18 cellular contexts compared by ENCODE assay signal in genomic region chr16:1460602-1461138, GRCh38. TPM values are rescaled to one million over a fixed set of nuclear protein-coding genes. Genes with fewer than 3 reads are reported as not detected.
DNase-seq lines count a peak whose midpoint lies in the region; ATAC-seq and TF ChIP-seq lines count a peak whose summit lies in the region.
"Had no signal": no experiment of that assay in that cellular context is flagged by ENCODE, and none has a peak within 500 bp of the region (broad histone marks: within the 10 kb centered on the region; RNA-seq: fewer than 3 reads in every experiment).

No MANE protein-coding gene starts in this region.

- H3K27ac Mint-ChIP-seq in activated B cell treated with CpG ODN at 0.5 μM for 24 hours, result peak overlapping the region; percentile 90
- H3K27ac Mint-ChIP-seq in stimulated activated naive B cell treated with anti-CD40 and anti-IgM and Interleukin-4, amounts not matched to agents 10 μg/mL and 1 μg/mL and 100 μg/mL, for 72 hours, result peak overlapping the region; percentile 93
- no peak overlapping the region for H3K27ac Mint-ChIP-seq in GM23338

- no peaks in the 10 kb centered on the region for H3K9me3 Mint-ChIP-seq in activated B cell treated with CpG ODN at 0.5 μM for 24 hours
- H3K9me3 Mint-ChIP-seq in stimulated activated naive B cell treated with anti-CD40 and anti-IgM and Interleukin-4, amounts not matched to agents 10 μg/mL and 1 μg/mL and 100 μg/mL, for 72 hours, result no peaks in the 10 kb centered on the region
- no peaks in the 10 kb centered on the region for H3K9me3 Mint-ChIP-seq in GM23338
- H3K9me3 Mint-ChIP-seq: CD14-positive monocyte, H9 had no signal

- peaks cover 20 to 64% (median 54%) of the 10 kb centered on the region in 10 experiments for H3K4me1 ChIP-seq in BLaER1 treated with 17β-estradiol and CSF1 and Interleukin-3, amounts not matched to agents 10 nM and 100 nM
- peaks cover 7% of the 10 kb centered on the region for H3K4me1 ChIP-seq in muscle layer of colon (ENCODE audit: insufficient read depth, low read length)
- H3K4me1 ChIP-seq in hepatocyte (ENCODE audit: insufficient read depth), result no peaks in the 10 kb centered on the region
- H3K4me1 ChIP-seq in GM23338 (ENCODE audit: insufficient read depth), result no peaks in the 10 kb centered on the region
- H3K4me1 ChIP-seq: A549, Caco-2, SJCRH30 had no signal

- H3K36me3 ChIP-seq in BLaER1 treated with 17β-estradiol and CSF1 and Interleukin-3, amounts not matched to agents 10 nM and 100 nM, result peaks cover 73 to 97% (median 87%) of the 10 kb centered on the region in 11 experiments
- H3K36me3 ChIP-seq in muscle layer of colon (ENCODE audit: insufficient read depth, low read length) (peaks cover 16% of the 10 kb centered on the region), hepatocyte (replicated peaks; ENCODE audit: insufficient read depth, low read depth) (no peaks in the 10 kb centered on the region), GM23338 (ENCODE audit: insufficient read depth) (no peaks in the 10 kb centered on the region)
- H3K36me3 ChIP-seq: SJCRH30 had no signal

- no peaks in the 10 kb centered on the region for H3K27me3 ChIP-seq in BLaER1 treated with 17β-estradiol and CSF1 and Interleukin-3, amounts not matched to agents 10 nM and 100 nM
- H3K27me3 ChIP-seq in muscle layer of colon (ENCODE audit: control insufficient read depth in 1 of 2, insufficient read depth in 2 of 2, low read length in 2 of 2) (no peaks in the 10 kb centered on the region), hepatocyte (no peaks in the 10 kb centered on the region), GM23338 (ENCODE audit: insufficient read depth) (no peaks in the 10 kb centered on the region)
- H3K27me3 ChIP-seq: SJCRH30 had no signal

- TF ChIP-seq CTCF in activated B cell treated with CpG ODN at 0.5 μM for 24 hours (IDR thresholded peaks at IDR 0.05), result no peak
- TF ChIP-seq CTCF in hepatocyte (IDR thresholded peaks at IDR 0.05; ENCODE audit: poor library complexity), result no peak
- no peak for TF ChIP-seq CTCF in GM23338 (conservative IDR thresholded peaks at IDR 0.05; ENCODE audit: low read depth in 2 of 2)

- H3K36me3 Mint-ChIP-seq in activated B cell treated with CpG ODN at 0.5 μM for 24 hours (ENCODE audit: low read depth) (peaks cover 49% of the 10 kb centered on the region), GM23338 (ENCODE audit: low read depth) (peaks cover 8% of the 10 kb centered on the region)
- peaks cover 34 to 45% of the 10 kb centered on the region in 2 donors for H3K36me3 Mint-ChIP-seq in stimulated activated naive B cell treated with anti-CD40 and anti-IgM and Interleukin-4, amounts not matched to agents 10 μg/mL and 1 μg/mL and 100 μg/mL, for 72 hours

- H4K20me1 ChIP-seq in BLaER1 treated with 17β-estradiol and CSF1 and Interleukin-3, amounts not matched to agents 10 nM and 100 nM, result peaks cover 0 to 100% (median 53%) of the 10 kb centered on the region in 11 experiments; a peak in 16 of 22 replicates
- H4K20me1 ChIP-seq in hepatocyte (ENCODE audit: insufficient read depth, poor library complexity, severe bottlenecking), result peaks cover 3% of the 10 kb centered on the region
- H4K20me1 ChIP-seq in GM23338 (replicated peaks; ENCODE audit: insufficient read depth), result peaks cover 4% of the 10 kb centered on the region

- CTCF ChIA-PET in activated B cell treated with CpG ODN at 0.5 μM for 24 hours (lab: Charles Lee), result no interaction called here

- H2AFZ ChIP-seq in hepatocyte (no peak overlapping the region), GM23338 (no peak overlapping the region)

- H3K4me3 Mint-ChIP-seq in activated B cell treated with CpG ODN at 0.5 μM for 24 hours (no peak overlapping the region), GM23338 (no peak overlapping the region)
- no peak overlapping the region for H3K4me3 Mint-ChIP-seq in stimulated activated naive B cell treated with anti-CD40 and anti-IgM and Interleukin-4, amounts not matched to agents 10 μg/mL and 1 μg/mL and 100 μg/mL, for 72 hours
- H3K4me3 Mint-ChIP-seq: CD14-positive monocyte, H9 had no signal

- H3F3A ChIP-seq in GM23338 (replicated peaks; ENCODE audit: low read depth), result no peaks in the 10 kb centered on the region

- DNase-seq in activated B cell treated with CpG ODN at 0.5 μM for 24 hours (no peak), hepatocyte (ENCODE audit: low spot score) (no peak), RPMI8226 (no peak), GM23338 (ENCODE audit: low spot score) (no peak)
- DNase-seq in stimulated activated naive B cell treated with anti-CD40 and anti-IgM and Interleukin-4, amounts not matched to agents 10 μg/mL and 1 μg/mL and 100 μg/mL, for 72 hours, result no peak
- DNase-seq: Caco-2, DMS153, H9, NCI-H187, NCI-H345, NCI-H526 treated with DMSO at 0.1 percent for 48 hours, SJCRH30 had no signal

- H3K27me3 Mint-ChIP-seq in activated B cell treated with CpG ODN at 0.5 μM for 24 hours (no peaks in the 10 kb centered on the region), GM23338 (ENCODE audit: insufficient read depth, low read depth, poor library complexity) (no peaks in the 10 kb centered on the region)
- H3K27me3 Mint-ChIP-seq in stimulated activated naive B cell treated with anti-CD40 and anti-IgM and Interleukin-4, amounts not matched to agents 10 μg/mL and 1 μg/mL and 100 μg/mL, for 72 hours, result no peaks in the 10 kb centered on the region

- H3K9ac ChIP-seq in BLaER1 treated with 17β-estradiol and CSF1 and Interleukin-3, amounts not matched to agents 10 nM and 100 nM, result peak overlapping the region in 7 of 11 experiments; percentile 32 to 80 (median 58); a peak in 9 of 22 replicates
- H3K9ac ChIP-seq in muscle layer of colon (ENCODE audit: low read length), result no peak overlapping the region

- peak overlapping the region in 8 of 11 experiments; percentile 20 to 91 (median 82); a peak in 11 of 22 replicates for H3K27ac ChIP-seq in BLaER1 treated with 17β-estradiol and CSF1 and Interleukin-3, amounts not matched to agents 10 nM and 100 nM
- H3K27ac ChIP-seq in muscle layer of colon (ENCODE audit: low read depth, low read length), result peak overlapping the region; percentile 65
- no peak overlapping the region for H3K27ac ChIP-seq in hepatocyte
- H3K27ac ChIP-seq in GM23338 (ENCODE audit: low read depth), result no peak overlapping the region
- H3K27ac ChIP-seq: A549, SJCRH30 had no signal

- no peaks in the 10 kb centered on the region for H3K9me3 ChIP-seq in BLaER1 treated with 17β-estradiol and CSF1 and Interleukin-3, amounts not matched to agents 10 nM and 100 nM (replicated peaks in 1 of 11)
- H3K9me3 ChIP-seq in muscle layer of colon (ENCODE audit: low read length) (no peaks in the 10 kb centered on the region), hepatocyte (ENCODE audit: low read depth) (no peaks in the 10 kb centered on the region)
- H3K9me3 ChIP-seq: A549, Caco-2, SJCRH30 had no signal

- H3K4me2 ChIP-seq in BLaER1 treated with 17β-estradiol and CSF1 and Interleukin-3, amounts not matched to agents 10 nM and 100 nM, result peak overlapping the region in 10 of 11 experiments; percentile 44 to 94 (median 84); a peak in 17 of 22 replicates
- H3K4me2 ChIP-seq in hepatocyte (no peak overlapping the region), GM23338 (no peak overlapping the region)
- H3K4me2 ChIP-seq: A549 had no signal

- no peak for ATAC-seq in activated B cell treated with CpG ODN at 0.5 μM for 24 hours (ENCODE audit: low read depth)
- no peak for ATAC-seq in stimulated activated naive B cell treated with anti-CD40 and anti-IgM and Interleukin-4, amounts not matched to agents 10 μg/mL and 1 μg/mL and 100 μg/mL, for 72 hours (replicated peaks)
- ATAC-seq in GM23338, result no peak
- ATAC-seq: A549 had no signal

- no peak overlapping the region for H3K4me3 ChIP-seq in BLaER1 treated with 17β-estradiol and CSF1 and Interleukin-3, amounts not matched to agents 10 nM and 100 nM
- H3K4me3 ChIP-seq in muscle layer of colon (ENCODE audit: low read depth in 1 of 2, low read length in 2 of 2) (no peak overlapping the region), hepatocyte (no peak overlapping the region), GM23338 (no peak overlapping the region)
- H3K4me3 ChIP-seq: A549, SJCRH30 had no signal

- intact Hi-C loops in activated B cell treated with CpG ODN at 0.5 μM for 24 hours (cut with micrococcal nuclease), result no loop called here

- 88% methylated on average over 30 of the region's 30 CpGs for WGBS in hepatocyte (ENCODE audit: low lambda C conversion rate, missing lambda C conversion rate)

- POLR2A ChIA-PET in activated B cell treated with CpG ODN at 0.5 μM for 24 hours (lab: Charles Lee), result interaction anchor here (1.7 to 3.5 kb wide), 2 partner anchors 15 to 32 kb away, joined by 4 to 30 read pairs; partner anchors contain the start of gene CCDC154

- H3K4me1 Mint-ChIP-seq in activated B cell treated with CpG ODN at 0.5 μM for 24 hours (peaks cover 26% of the 10 kb centered on the region), GM23338 (no peaks in the 10 kb centered on the region; the same call in 2 of the 3 replicates)
- peaks cover 24 to 26% of the 10 kb centered on the region in 2 donors for H3K4me1 Mint-ChIP-seq in stimulated activated naive B cell treated with anti-CD40 and anti-IgM and Interleukin-4, amounts not matched to agents 10 μg/mL and 1 μg/mL and 100 μg/mL, for 72 hours
- H3K4me1 Mint-ChIP-seq: CD14-positive monocyte, H9 had no signal

- H3K9me2 ChIP-seq in hepatocyte (replicated peaks; ENCODE audit: insufficient read depth), result no peaks in the 10 kb centered on the region
- no peaks in the 10 kb centered on the region for H3K9me2 ChIP-seq in GM23338 (ENCODE audit: insufficient read depth)

- peaks cover 9% of the 10 kb centered on the region for H3K79me2 ChIP-seq in hepatocyte
- no peaks in the 10 kb centered on the region; the same call in 1 of the 2 replicates for H3K79me2 ChIP-seq in GM23338 (replicated peaks; ENCODE audit: insufficient read depth)

RNA-seq across cellular contexts. Expression of gene CLCN7, which starts 14.2 kb away (rescaled TPM):
- total RNA-seq in activated B cell treated with CpG ODN at 0.5 μM for 24 hours (127 and 144 TPM in 2 replicates), hepatocyte (47.4 and 56.3 TPM in 2 replicates)
- polyA plus RNA-seq in hepatocyte (107 and 127 TPM in 2 replicates), GM23338 (2016; fragmentation: Nextera tagmentation; extraction: Ambion mirVana) (13.8 and 17.4 TPM in 2 replicates)
- total RNA-seq in GM23338 (2014; rRNA removed; shearing (Covaris generic)), result 35.9 and 53.8 TPM in 2 replicates

RNA-seq across cellular contexts. Expression of gene CCDC154, which starts 16.3 kb away (rescaled TPM):
- 5.1 and 6.7 TPM in 2 replicates for total RNA-seq in activated B cell treated with CpG ODN at 0.5 μM for 24 hours
- total RNA-seq in hepatocyte, result 0.33 and 0.64 TPM in 2 replicates
- polyA plus RNA-seq in hepatocyte, result 1.6 and 4.6 TPM in 2 replicates
- not detected in 2 replicates for total RNA-seq in GM23338 (2014; rRNA removed; shearing (Covaris generic))
- polyA plus RNA-seq in GM23338 (2016; fragmentation: Nextera tagmentation; extraction: Ambion mirVana), result 0.31 and 0.49 TPM in 2 replicates
- total RNA-seq: RPMI7951 had no signal
- polyA plus RNA-seq: CD14-positive monocyte had no signal

RNA-seq across cellular contexts. Expression of gene PTX4, which starts 28.1 kb away (rescaled TPM):
- total RNA-seq in activated B cell treated with CpG ODN at 0.5 μM for 24 hours (not detected in 2 replicates), hepatocyte (not detected in 2 replicates)
- polyA plus RNA-seq in hepatocyte (not detected in 2 replicates), GM23338 (2016; fragmentation: Nextera tagmentation; extraction: Ambion mirVana) (not detected in 2 replicates)
- not detected in 2 replicates for total RNA-seq in GM23338 (2014; rRNA removed; shearing (Covaris generic))
- total RNA-seq: Caco-2, H9, HT1080, RPMI7951, SJCRH30 had no signal
- polyA plus RNA-seq: A549, CD14-positive monocyte had no signal

RNA-seq across cellular contexts. Expression of gene PERCC1, which starts 29.8 kb away (rescaled TPM):
- total RNA-seq in activated B cell treated with CpG ODN at 0.5 μM for 24 hours (0.24 and 0.33 TPM in 2 replicates), hepatocyte (2.0 and 2.5 TPM in 2 replicates)
- polyA plus RNA-seq in hepatocyte (not detected in 2 replicates), GM23338 (2016; fragmentation: Nextera tagmentation; extraction: Ambion mirVana) (not detected in 2 replicates)
- not detected in 2 replicates for total RNA-seq in GM23338 (2014; rRNA removed; shearing (Covaris generic))
- total RNA-seq: H9, HT1080, RPMI7951 had no signal
- polyA plus RNA-seq: A549, CD14-positive monocyte had no signal

RNA-seq across cellular contexts. Expression of gene TELO2, which starts 32.5 kb away (rescaled TPM):
- total RNA-seq in activated B cell treated with CpG ODN at 0.5 μM for 24 hours (72.9 and 78.8 TPM in 2 replicates), hepatocyte (12.0 and 22.8 TPM in 2 replicates)
- polyA plus RNA-seq in hepatocyte (50.9 and 60.3 TPM in 2 replicates), GM23338 (2016; fragmentation: Nextera tagmentation; extraction: Ambion mirVana) (45.4 and 49.8 TPM in 2 replicates)
- total RNA-seq in GM23338 (2014; rRNA removed; shearing (Covaris generic)), result 71.7 and 76.0 TPM in 2 replicates

Comparison
In these comparisons a context has a peak if more than half of its experiments do, and no peak if none do; other contexts are left out.
1. H3K27ac ChIP-seq: peak in BLaER1 treated with 17β-estradiol and CSF1 and Interleukin-3, amounts not matched to agents 10 nM and 100 nM (8 of 11) and muscle layer of colon (single experiment); none in hepatocyte (single experiment) and GM23338 (single experiment).
2. H3K4me2 ChIP-seq: peak in BLaER1 treated with 17β-estradiol and CSF1 and Interleukin-3, amounts not matched to agents 10 nM and 100 nM (10 of 11); none in hepatocyte (single experiment) and GM23338 (single experiment).